Comparison of ENCODE assay signal across 26 cellular contexts in the genomic region with DNA sequence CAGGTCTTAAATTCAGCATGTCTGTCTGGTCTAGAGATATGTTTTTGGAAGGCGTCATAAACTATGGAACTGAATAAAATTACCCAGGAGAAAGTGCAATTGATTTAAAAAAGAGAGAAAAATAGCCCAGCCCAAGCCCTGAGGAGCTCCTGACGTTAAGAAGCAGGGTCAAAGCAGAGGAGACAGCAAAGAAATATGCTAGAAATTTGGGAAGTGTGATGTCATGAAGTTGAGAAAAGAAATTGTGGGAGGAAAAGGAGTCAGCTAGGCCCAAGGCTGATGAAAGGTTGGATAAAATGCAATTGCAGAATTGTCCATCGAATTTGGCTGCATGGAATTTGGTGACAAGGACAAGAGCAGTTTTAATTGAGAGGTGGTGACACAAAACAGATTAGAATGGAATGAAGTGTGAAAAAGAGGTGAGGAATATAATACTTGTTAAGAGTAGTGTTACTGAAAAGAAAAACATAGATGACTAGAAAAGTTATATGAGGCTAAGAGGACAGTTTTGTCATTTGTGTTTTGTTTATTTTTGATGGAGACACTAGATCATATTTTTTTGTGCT.
DNase-seq lines count a peak whose midpoint lies in the region; ATAC-seq and TF ChIP-seq lines count a peak whose summit lies in the region.
"Had no signal": no experiment of that assay in that cellular context is flagged by ENCODE, and none has a peak within 500 bp of the region (broad histone marks: within the 10 kb centered on the region; RNA-seq: fewer than 3 reads in every experiment).

No MANE protein-coding gene starts in this region.

- in situ Hi-C loops in GM23248 (cut with MboI), result no loop called here

- H3K4me3 ChIP-seq in GM23248 (no peak overlapping the region), cardiac fibroblast (replicated peaks in 1 of 2; ENCODE audit: low read depth in 2 of 2, low read length in 2 of 2) (no peak overlapping the region)
- H3K4me3 ChIP-seq: breast epithelium, coronary artery, heart left ventricle, uterus had no signal

- no peaks in the 10 kb centered on the region for H3K9me3 ChIP-seq in GM23248 (ENCODE audit: low read depth)
- H3K9me3 ChIP-seq: breast epithelium, heart left ventricle, uterus had no signal

- TF ChIP-seq CTCF in cardiac fibroblast (IDR thresholded peaks at IDR 0.05; ENCODE audit: low read depth, low read length), result no peak

- H3K9me2 ChIP-seq in GM23248 (ENCODE audit: insufficient read depth), result no peaks in the 10 kb centered on the region

- H3F3A ChIP-seq in GM23248 (ENCODE audit: insufficient read depth), result no peaks in the 10 kb centered on the region

- no peaks in the 10 kb centered on the region for H3K79me2 ChIP-seq in GM23248 (ENCODE audit: insufficient read depth)

- intact Hi-C loops in left cardiac atrium (cut with DNase I), result no loop called here

- H3K36me3 ChIP-seq in GM23248 (ENCODE audit: low read depth), result no peaks in the 10 kb centered on the region
- H3K36me3 ChIP-seq: breast epithelium, uterus had no signal

- H3K9ac ChIP-seq in GM23248, result no peak overlapping the region

- no peaks in the 10 kb centered on the region for H3K27me3 ChIP-seq in GM23248 (replicated peaks; ENCODE audit: insufficient read depth)
- H3K27me3 ChIP-seq: breast epithelium, foreskin keratinocyte, heart left ventricle, uterus had no signal

- H3K27ac ChIP-seq in GM23248, result no peak overlapping the region
- H3K27ac ChIP-seq: breast epithelium, coronary artery, foreskin keratinocyte, uterus had no signal

- DNase-seq in AG08395 (ENCODE audit: low spot score), result peak; percentile 6
- DNase-seq in GM23248, result peak; percentile 51
- DNase-seq in cardiac fibroblast (ENCODE audit: low read depth in 2 of 2), result peak; percentile 41
- DNase-seq in left cardiac atrium, result no peak
- no peak for DNase-seq in NCI-H2227 (lab: John Stamatoyannopoulos, UW; ENCODE audit: unreplicated experiment)
- no peak for DNase-seq in activated gamma-delta T cell (lab: John Stamatoyannopoulos, UW)
- DNase-seq: activated CD4-positive, alpha-beta memory T cell treated with anti-CD3 and anti-CD28 coated beads, Interleukin-2, amount 10 ng/mL, durations not matched to agents 7 days and 5 days; activated CD8-positive, alpha-beta memory T cell treated with anti-CD3 and anti-CD28 coated beads, Interleukin-2, amount 50 U/mL, for 4 hours; activated naive CD4-positive, alpha-beta T cell treated with anti-CD3 and anti-CD28 coated beads, Interleukin-2, amount 10 ng/mL, durations not matched to agents 7 days and 5 days; amniotic stem cell; CD4-positive, alpha-beta memory T cell; effector memory CD8-positive, alpha-beta T cell; foreskin keratinocyte; heart left ventricle; kidney glomerular epithelial cell; NCI-H1436; NCI-H2081; SHP77 treated with DMSO at 0.1 percent for 48 hours; small intestine; stimulated activated naive CD4-positive, alpha-beta T cell; uterus had no signal

- H3K4me2 ChIP-seq in GM23248 (ENCODE audit: unreplicated experiment), result no peak overlapping the region

- H4K20me1 ChIP-seq in GM23248 (ENCODE audit: insufficient read depth), result no peaks in the 10 kb centered on the region

- ATAC-seq in left cardiac atrium (peak; percentile 46 to 79), HG03439 (IDR thresholded peaks at IDR 0.05; ENCODE audit: unreplicated experiment) (no peak), HG02870 (IDR thresholded peaks at IDR 0.05; ENCODE audit: unreplicated experiment) (no peak)
- ATAC-seq: effector memory CD8-positive, alpha-beta T cell; foreskin keratinocyte; Panc1 had no signal

- peaks cover 10% of the 10 kb centered on the region for H3K4me1 ChIP-seq in GM23248 (ENCODE audit: insufficient read depth)
- H3K4me1 ChIP-seq: breast epithelium, foreskin keratinocyte, uterus had no signal

- WGBS in GM23248 (ENCODE audit: low coverage in 1 of 2, low lambda C conversion rate in 2 of 2, missing lambda C conversion rate in 2 of 2), 2 experiments, result 71 to 77% methylated on average over 3 of the region's 3 CpGs

- H2AFZ ChIP-seq in GM23248, result peak overlapping the region; percentile 12; the same call in 1 of the 2 replicates

Comparison
In these comparisons a context has a peak if more than half of its experiments do, and no peak if none do; other contexts are left out.
1. DNase-seq: peak in AG08395 (single experiment), GM23248 (single experiment) and cardiac fibroblast (2 of 2); none in left cardiac atrium (single experiment), NCI-H2227 (single experiment) and activated gamma-delta T cell (single experiment).
2. ATAC-seq: peak in left cardiac atrium (2 of 2); none in HG03439 (single experiment) and HG02870 (single experiment).